Comparison of ENCODE assay signal across 1 cellular context in the genomic region with DNA sequence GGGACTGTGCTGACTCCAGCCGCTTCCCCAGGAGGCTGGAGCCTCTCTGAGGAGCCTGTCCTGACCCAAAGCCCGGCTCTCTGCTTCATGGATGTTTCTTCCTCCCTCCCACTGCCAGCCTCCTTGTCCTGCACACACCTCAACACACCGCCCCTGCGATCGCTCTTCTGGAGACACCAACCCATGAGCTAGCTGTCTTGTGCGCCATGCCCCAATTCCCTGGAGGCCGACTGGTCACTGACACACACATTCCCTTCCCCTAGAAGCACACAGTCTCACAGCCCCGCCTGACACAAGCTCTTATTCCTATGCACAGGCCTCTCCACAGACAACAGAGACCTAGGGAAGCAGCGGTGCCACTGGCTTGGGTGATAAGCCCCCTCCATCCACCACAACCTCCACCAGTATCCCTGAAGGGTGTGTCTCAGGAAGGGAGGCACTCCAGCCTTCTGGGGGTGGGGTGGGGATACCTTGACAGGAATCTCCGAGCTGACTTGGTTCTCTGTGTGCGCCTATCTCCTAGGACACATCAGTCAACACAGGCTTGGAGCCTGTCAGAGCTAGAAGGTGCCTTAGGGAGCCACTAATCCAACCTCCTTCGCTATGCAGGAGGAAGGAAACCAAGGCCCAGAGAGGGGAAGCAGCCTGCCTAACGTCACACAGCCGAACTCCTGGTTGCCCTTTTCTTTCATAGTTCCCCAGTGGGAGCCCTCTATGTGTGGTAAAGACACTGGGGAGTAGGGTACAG.
TF ChIP-seq lines count a peak whose summit lies in the region.

No MANE protein-coding gene starts in this region.

TF ChIP-seq in K562, 482 proteins besides CTCF, POLR2A, EP300 and RAD21 (continues in another document):
- TF ChIP-seq, protein P1, sequence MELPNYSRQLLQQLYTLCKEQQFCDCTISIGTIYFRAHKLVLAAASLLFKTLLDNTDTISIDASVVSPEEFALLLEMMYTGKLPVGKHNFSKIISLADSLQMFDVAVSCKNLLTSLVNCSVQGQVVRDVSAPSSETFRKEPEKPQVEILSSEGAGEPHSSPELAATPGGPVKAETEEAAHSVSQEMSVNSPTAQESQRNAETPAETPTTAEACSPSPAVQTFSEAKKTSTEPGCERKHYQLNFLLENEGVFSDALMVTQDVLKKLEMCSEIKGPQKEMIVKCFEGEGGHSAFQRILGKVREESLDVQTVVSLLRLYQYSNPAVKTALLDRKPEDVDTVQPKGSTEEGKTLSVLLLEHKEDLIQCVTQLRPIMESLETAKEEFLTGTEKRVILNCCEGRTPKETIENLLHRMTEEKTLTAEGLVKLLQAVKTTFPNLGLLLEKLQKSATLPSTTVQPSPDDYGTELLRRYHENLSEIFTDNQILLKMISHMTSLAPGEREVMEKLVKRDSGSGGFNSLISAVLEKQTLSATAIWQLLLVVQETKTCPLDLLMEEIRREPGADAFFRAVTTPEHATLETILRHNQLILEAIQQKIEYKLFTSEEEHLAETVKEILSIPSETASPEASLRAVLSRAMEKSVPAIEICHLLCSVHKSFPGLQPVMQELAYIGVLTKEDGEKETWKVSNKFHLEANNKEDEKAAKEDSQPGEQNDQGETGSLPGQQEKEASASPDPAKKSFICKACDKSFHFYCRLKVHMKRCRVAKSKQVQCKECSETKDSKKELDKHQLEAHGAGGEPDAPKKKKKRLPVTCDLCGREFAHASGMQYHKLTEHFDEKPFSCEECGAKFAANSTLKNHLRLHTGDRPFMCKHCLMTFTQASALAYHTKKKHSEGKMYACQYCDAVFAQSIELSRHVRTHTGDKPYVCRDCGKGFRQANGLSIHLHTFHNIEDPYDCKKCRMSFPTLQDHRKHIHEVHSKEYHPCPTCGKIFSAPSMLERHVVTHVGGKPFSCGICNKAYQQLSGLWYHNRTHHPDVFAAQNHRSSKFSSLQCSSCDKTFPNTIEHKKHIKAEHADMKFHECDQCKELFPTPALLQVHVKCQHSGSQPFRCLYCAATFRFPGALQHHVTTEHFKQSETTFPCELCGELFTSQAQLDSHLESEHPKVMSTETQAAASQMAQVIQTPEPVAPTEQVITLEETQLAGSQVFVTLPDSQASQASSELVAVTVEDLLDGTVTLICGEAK (IDR thresholded peaks at IDR 0.05): 0 out of 2 replicates have a peak, but pooled peaks have one; percentile 16
- TF ChIP-seq, protein P1 (CRISPR knock-in tag; IDR thresholded peaks at IDR 0.05): no peak
- no peak for TF ChIP-seq ZNF253 (CRISPR knock-in tag; conservative IDR thresholded peaks at IDR 0.05)
- TF ChIP-seq CBX2 (IDR thresholded peaks at IDR 0.05; ENCODE audit: insufficient read depth, low read length, poor library complexity, severe bottlenecking): no peak
- peak; percentile 84 for TF ChIP-seq CBX1 (IDR thresholded peaks at IDR 0.05; ENCODE audit: low read depth)
- TF ChIP-seq SUPT5H (IDR thresholded peaks at IDR 0.05): no peak
- TF ChIP-seq, protein P2, sequence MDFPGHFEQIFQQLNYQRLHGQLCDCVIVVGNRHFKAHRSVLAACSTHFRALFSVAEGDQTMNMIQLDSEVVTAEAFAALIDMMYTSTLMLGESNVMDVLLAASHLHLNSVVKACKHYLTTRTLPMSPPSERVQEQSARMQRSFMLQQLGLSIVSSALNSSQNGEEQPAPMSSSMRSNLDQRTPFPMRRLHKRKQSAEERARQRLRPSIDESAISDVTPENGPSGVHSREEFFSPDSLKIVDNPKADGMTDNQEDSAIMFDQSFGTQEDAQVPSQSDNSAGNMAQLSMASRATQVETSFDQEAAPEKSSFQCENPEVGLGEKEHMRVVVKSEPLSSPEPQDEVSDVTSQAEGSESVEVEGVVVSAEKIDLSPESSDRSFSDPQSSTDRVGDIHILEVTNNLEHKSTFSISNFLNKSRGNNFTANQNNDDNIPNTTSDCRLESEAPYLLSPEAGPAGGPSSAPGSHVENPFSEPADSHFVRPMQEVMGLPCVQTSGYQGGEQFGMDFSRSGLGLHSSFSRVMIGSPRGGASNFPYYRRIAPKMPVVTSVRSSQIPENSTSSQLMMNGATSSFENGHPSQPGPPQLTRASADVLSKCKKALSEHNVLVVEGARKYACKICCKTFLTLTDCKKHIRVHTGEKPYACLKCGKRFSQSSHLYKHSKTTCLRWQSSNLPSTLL (IDR thresholded peaks at IDR 0.05): no peak
- TF ChIP-seq POLR2G (IDR thresholded peaks at IDR 0.05; ENCODE audit: low read depth, low read length): no peak
- TF ChIP-seq ZBTB7A (IDR thresholded peaks at IDR 0.05; ENCODE audit: borderline replicate concordance, control insufficient read depth, low read depth, low read length): peak; percentile 61; the same call in 1 of the 2 replicates
- TF ChIP-seq RFX1 (IDR thresholded peaks at IDR 0.05): peak; percentile 63
- TF ChIP-seq, protein P3, sequence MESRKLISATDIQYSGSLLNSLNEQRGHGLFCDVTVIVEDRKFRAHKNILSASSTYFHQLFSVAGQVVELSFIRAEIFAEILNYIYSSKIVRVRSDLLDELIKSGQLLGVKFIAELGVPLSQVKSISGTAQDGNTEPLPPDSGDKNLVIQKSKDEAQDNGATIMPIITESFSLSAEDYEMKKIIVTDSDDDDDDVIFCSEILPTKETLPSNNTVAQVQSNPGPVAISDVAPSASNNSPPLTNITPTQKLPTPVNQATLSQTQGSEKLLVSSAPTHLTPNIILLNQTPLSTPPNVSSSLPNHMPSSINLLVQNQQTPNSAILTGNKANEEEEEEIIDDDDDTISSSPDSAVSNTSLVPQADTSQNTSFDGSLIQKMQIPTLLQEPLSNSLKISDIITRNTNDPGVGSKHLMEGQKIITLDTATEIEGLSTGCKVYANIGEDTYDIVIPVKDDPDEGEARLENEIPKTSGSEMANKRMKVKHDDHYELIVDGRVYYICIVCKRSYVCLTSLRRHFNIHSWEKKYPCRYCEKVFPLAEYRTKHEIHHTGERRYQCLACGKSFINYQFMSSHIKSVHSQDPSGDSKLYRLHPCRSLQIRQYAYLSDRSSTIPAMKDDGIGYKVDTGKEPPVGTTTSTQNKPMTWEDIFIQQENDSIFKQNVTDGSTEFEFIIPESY (CRISPR knock-in tag; IDR thresholded peaks at IDR 0.05): peak; percentile 49; the same call in 1 of the 2 replicates
- peak; percentile 92 for TF ChIP-seq RBM25 (IDR thresholded peaks at IDR 0.05; ENCODE audit: low read depth, low read length, severe bottlenecking)
- peak; percentile 86 for TF ChIP-seq MEIS2 (IDR thresholded peaks at IDR 0.05; ENCODE audit: partially characterized antibody)
- TF ChIP-seq, protein P4, sequence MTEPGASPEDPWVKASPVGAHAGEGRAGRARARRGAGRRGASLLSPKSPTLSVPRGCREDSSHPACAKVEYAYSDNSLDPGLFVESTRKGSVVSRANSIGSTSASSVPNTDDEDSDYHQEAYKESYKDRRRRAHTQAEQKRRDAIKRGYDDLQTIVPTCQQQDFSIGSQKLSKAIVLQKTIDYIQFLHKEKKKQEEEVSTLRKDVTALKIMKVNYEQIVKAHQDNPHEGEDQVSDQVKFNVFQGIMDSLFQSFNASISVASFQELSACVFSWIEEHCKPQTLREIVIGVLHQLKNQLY (CRISPR knock-in tag; conservative IDR thresholded peaks at IDR 0.05): 0 out of 4 replicates have a peak, but pooled peaks of 1 of the 2 experiments have one; percentile 49
- peak; percentile 19 for TF ChIP-seq PHF20 (IDR thresholded peaks at IDR 0.05; ENCODE audit: partially characterized antibody)
- TF ChIP-seq HDAC1 (IDR thresholded peaks at IDR 0.05): 0 out of 4 replicates have a peak, but pooled peaks of 1 of the 2 experiments have one; percentile 20
- TF ChIP-seq, protein P5, sequence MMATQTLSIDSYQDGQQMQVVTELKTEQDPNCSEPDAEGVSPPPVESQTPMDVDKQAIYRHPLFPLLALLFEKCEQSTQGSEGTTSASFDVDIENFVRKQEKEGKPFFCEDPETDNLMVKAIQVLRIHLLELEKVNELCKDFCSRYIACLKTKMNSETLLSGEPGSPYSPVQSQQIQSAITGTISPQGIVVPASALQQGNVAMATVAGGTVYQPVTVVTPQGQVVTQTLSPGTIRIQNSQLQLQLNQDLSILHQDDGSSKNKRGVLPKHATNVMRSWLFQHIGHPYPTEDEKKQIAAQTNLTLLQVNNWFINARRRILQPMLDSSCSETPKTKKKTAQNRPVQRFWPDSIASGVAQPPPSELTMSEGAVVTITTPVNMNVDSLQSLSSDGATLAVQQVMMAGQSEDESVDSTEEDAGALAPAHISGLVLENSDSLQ (IDR thresholded peaks at IDR 0.05): peak; percentile 67
- TF ChIP-seq ZNF668 (CRISPR knock-in tag; IDR thresholded peaks at IDR 0.05): peak; percentile 53; the same call in 1 of the 2 replicates
- no peak for TF ChIP-seq MIER1 (IDR thresholded peaks at IDR 0.05; ENCODE audit: low read depth)
- no peak for TF ChIP-seq ZNF224 (CRISPR knock-in tag; IDR thresholded peaks at IDR 0.05)
- TF ChIP-seq, protein P6, sequence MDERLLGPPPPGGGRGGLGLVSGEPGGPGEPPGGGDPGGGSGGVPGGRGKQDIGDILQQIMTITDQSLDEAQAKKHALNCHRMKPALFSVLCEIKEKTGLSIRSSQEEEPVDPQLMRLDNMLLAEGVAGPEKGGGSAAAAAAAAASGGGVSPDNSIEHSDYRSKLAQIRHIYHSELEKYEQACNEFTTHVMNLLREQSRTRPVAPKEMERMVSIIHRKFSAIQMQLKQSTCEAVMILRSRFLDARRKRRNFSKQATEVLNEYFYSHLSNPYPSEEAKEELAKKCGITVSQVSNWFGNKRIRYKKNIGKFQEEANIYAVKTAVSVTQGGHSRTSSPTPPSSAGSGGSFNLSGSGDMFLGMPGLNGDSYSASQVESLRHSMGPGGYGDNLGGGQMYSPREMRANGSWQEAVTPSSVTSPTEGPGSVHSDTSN (CRISPR knock-in tag; IDR thresholded peaks at IDR 0.05; ENCODE audit: low read depth): no peak
- TF ChIP-seq, protein P6 (tag; conservative IDR thresholded peaks at IDR 0.05; ENCODE audit: low read depth): peak; percentile 39; the same call in 1 of the 2 replicates
- peak; percentile 95 for TF ChIP-seq SMARCA5 (IDR thresholded peaks at IDR 0.05)
- TF ChIP-seq SRSF9 (IDR thresholded peaks at IDR 0.05; ENCODE audit: borderline replicate concordance, low read depth, low read length): no peak
- TF ChIP-seq FOXJ2 (tag; IDR thresholded peaks at IDR 0.05): peak; percentile 74; the same call in 1 of the 2 replicates
- TF ChIP-seq PHB2 (IDR thresholded peaks at IDR 0.05; ENCODE audit: low read depth): no peak
- no peak for TF ChIP-seq NBN (IDR thresholded peaks at IDR 0.05; ENCODE audit: low read depth)
- TF ChIP-seq ZNF239 (CRISPR knock-in tag; IDR thresholded peaks at IDR 0.05): no peak
- TF ChIP-seq, protein P7, sequence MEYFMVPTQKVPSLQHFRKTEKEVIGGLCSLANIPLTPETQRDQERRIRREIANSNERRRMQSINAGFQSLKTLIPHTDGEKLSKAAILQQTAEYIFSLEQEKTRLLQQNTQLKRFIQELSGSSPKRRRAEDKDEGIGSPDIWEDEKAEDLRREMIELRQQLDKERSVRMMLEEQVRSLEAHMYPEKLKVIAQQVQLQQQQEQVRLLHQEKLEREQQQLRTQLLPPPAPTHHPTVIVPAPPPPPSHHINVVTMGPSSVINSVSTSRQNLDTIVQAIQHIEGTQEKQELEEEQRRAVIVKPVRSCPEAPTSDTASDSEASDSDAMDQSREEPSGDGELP (CRISPR knock-in tag; IDR thresholded peaks at IDR 0.05; ENCODE audit: borderline replicate concordance): 0 out of 2 replicates have a peak, but pooled peaks have one; percentile 9
- no peak for TF ChIP-seq PHF21A (IDR thresholded peaks at IDR 0.05; ENCODE audit: borderline replicate concordance, low read depth)
- 0 out of 2 replicates have a peak, but pooled peaks have one; percentile 20 for TF ChIP-seq TOE1 (IDR thresholded peaks at IDR 0.05; ENCODE audit: borderline replicate concordance)
- TF ChIP-seq TOE1 (CRISPR knock-in tag; IDR thresholded peaks at IDR 0.05; ENCODE audit: borderline replicate concordance, low read depth): no peak
- peak; percentile 78 for TF ChIP-seq FOXJ3 (CRISPR knock-in tag; IDR thresholded peaks at IDR 0.05)
- 0 out of 2 replicates have a peak, but pooled peaks have one; percentile 12 for TF ChIP-seq CBFA2T3 (IDR thresholded peaks at IDR 0.05)
- peak in 1 of 2 experiments; percentile 29; a peak in 1 of 4 replicates for TF ChIP-seq MAZ (CRISPR knock-in tag; conservative IDR thresholded peaks at IDR 0.05 in 1 of 2, IDR thresholded peaks at IDR 0.05 in 1 of 2)
- no peak for TF ChIP-seq TGIF2 (CRISPR knock-in tag; IDR thresholded peaks at IDR 0.05)
- TF ChIP-seq BRD9 (IDR thresholded peaks at IDR 0.05; ENCODE audit: low read depth, partially characterized antibody): peak; percentile 49
- TF ChIP-seq KDM1A (IDR thresholded peaks at IDR 0.05): peak in 1 of 2 experiments; percentile 91; a peak in 3 of 4 replicates
- peak in 1 of 2 experiments; percentile 82; a peak in 2 of 4 replicates for TF ChIP-seq RCOR1 (IDR thresholded peaks at IDR 0.05; ENCODE audit: borderline replicate concordance in 1 of 2, low read depth in 2 of 2, low read length in 2 of 2)
- no peak for TF ChIP-seq THRAP3 (IDR thresholded peaks at IDR 0.05; ENCODE audit: borderline replicate concordance)
- no peak for TF ChIP-seq GATAD2A (IDR thresholded peaks at IDR 0.05)
- no peak for TF ChIP-seq PHTF2 (CRISPR knock-in tag; IDR thresholded peaks at IDR 0.05)
- TF ChIP-seq BCOR (IDR thresholded peaks at IDR 0.05): peak; percentile 98
- TF ChIP-seq EHMT2 (IDR thresholded peaks at IDR 0.05): no peak
